In genomic region chr7:129348023-129348740, GRCh38 we compare ENCODE assay signal across 16 cellular contexts.
DNase-seq lines count a peak whose midpoint lies in the region; ATAC-seq and TF ChIP-seq lines count a peak whose summit lies in the region.
"Had no signal": no experiment of that assay in that cellular context is flagged by ENCODE, and none has a peak within 500 bp of the region (broad histone marks: within the 10 kb centered on the region; RNA-seq: fewer than 3 reads in every experiment).

No MANE protein-coding gene starts in this region.

- H3K4me1 Mint-ChIP-seq in stimulated activated memory B cell treated with anti-CD40 and anti-IgM and Interleukin-4, amounts not matched to agents 10 μg/mL and 1 μg/mL and 100 μg/mL, for 72 hours = peaks cover 9% of the 10 kb centered on the region

- no peak overlapping the region for H3K9ac ChIP-seq in colonic mucosa (ENCODE audit: low read depth in 2 of 2, low read length in 2 of 2)

- WGBS in psoas muscle, 3 donors = 58 to 83% (median 73%) methylated on average over 2 of the region's 2 CpGs
- WGBS in transverse colon (ENCODE audit: low coverage in 1 of 2), 2 donors = 51 to 62% methylated on average over 2 of the region's 2 CpGs
- 65% methylated on average over 2 of the region's 2 CpGs for WGBS in prostate gland

- no peak overlapping the region for H3K4me3 Mint-ChIP-seq in stimulated activated memory B cell treated with anti-CD40 and anti-IgM and Interleukin-4, amounts not matched to agents 10 μg/mL and 1 μg/mL and 100 μg/mL, for 72 hours
- H3K4me3 Mint-ChIP-seq: CD4-positive, alpha-beta memory T cell; GM23338; HFFc6 had no signal

- H3K9me3 Mint-ChIP-seq in stimulated activated memory B cell treated with anti-CD40 and anti-IgM and Interleukin-4, amounts not matched to agents 10 μg/mL and 1 μg/mL and 100 μg/mL, for 72 hours = no peaks in the 10 kb centered on the region
- H3K9me3 Mint-ChIP-seq: CD4-positive, alpha-beta memory T cell; GM23338; HFFc6 had no signal

- in situ Hi-C loops in transverse colon (cut with MboI; ENCODE audit: low pct_ligation_motif_present in 1 of 4, low pct_unique_long_range_greater_than_20kb in 1 of 4, low sequenced_read_pairs in 3 of 4) = no loop called here

- ATAC-seq in psoas muscle = no peak
- no peak for ATAC-seq in stimulated activated memory B cell treated with anti-CD40 and anti-IgM and Interleukin-4, amounts not matched to agents 10 μg/mL and 1 μg/mL and 100 μg/mL, for 72 hours
- ATAC-seq: GM23338 had no signal

- no peak overlapping the region for H3K27ac Mint-ChIP-seq in stimulated activated memory B cell treated with anti-CD40 and anti-IgM and Interleukin-4, amounts not matched to agents 10 μg/mL and 1 μg/mL and 100 μg/mL, for 72 hours
- H3K27ac Mint-ChIP-seq: CD4-positive, alpha-beta memory T cell; GM23338; HFFc6 had no signal

- intact Hi-C loops in colonic mucosa (cut with DNase I) = no loop called here
- intact Hi-C loops in psoas muscle (cut with DNase I) = loop anchor here (10.0 kb wide), 2 partner anchors 297 to 477 kb away; no protein-coding TSS in a partner anchor
- intact Hi-C loops in transverse colon (cut with DNase I; ENCODE audit: low total_unique reads) = no loop called here
- intact Hi-C loops in prostate gland (cut with DNase I) = no loop called here

- TF ChIP-seq POLR2A in transverse colon (IDR thresholded peaks at IDR 0.05) (no peak), prostate gland (IDR thresholded peaks at IDR 0.05) (no peak)

- H3K9me3 ChIP-seq in colonic mucosa = no peaks in the 10 kb centered on the region
- no peaks in the 10 kb centered on the region for H3K9me3 ChIP-seq in psoas muscle
- H3K9me3 ChIP-seq in transverse colon = no peaks in the 10 kb centered on the region
- no peaks in the 10 kb centered on the region for H3K9me3 ChIP-seq in prostate gland
- H3K9me3 ChIP-seq: HAP-1 had no signal

- H3K27ac ChIP-seq in colonic mucosa (peak overlapping the region; percentile 23), psoas muscle (peak overlapping the region; percentile 25), transverse colon (peak overlapping the region; percentile 28 to 63 (median 57)), prostate gland (no peak overlapping the region)

- H3K4me1 ChIP-seq in colonic mucosa = no peaks in the 10 kb centered on the region
- peaks cover 24% of the 10 kb centered on the region for H3K4me1 ChIP-seq in psoas muscle
- peaks cover 0 to 40% (median 17%) of the 10 kb centered on the region in 4 donors for H3K4me1 ChIP-seq in transverse colon
- no peaks in the 10 kb centered on the region for H3K4me1 ChIP-seq in prostate gland (replicated peaks)

- no peaks in the 10 kb centered on the region for H3K36me3 ChIP-seq in colonic mucosa
- no peaks in the 10 kb centered on the region for H3K36me3 ChIP-seq in psoas muscle (ENCODE audit: insufficient read depth in 1 of 2, low read depth in 1 of 2)
- H3K36me3 ChIP-seq in transverse colon = no peaks in the 10 kb centered on the region
- H3K36me3 ChIP-seq in prostate gland = no peaks in the 10 kb centered on the region
- H3K36me3 ChIP-seq in H7 (replicated peaks; ENCODE audit: control insufficient read depth, insufficient read depth, low read length) = no peaks in the 10 kb centered on the region
- H3K36me3 ChIP-seq: HAP-1 had no signal

- no peak for TF ChIP-seq EP300 in transverse colon (IDR thresholded peaks at IDR 0.05; ENCODE audit: low read depth)

- H3K27me3 ChIP-seq in colonic mucosa (no peaks in the 10 kb centered on the region), psoas muscle (ENCODE audit: insufficient read depth in 3 of 3, low read length in 2 of 3) (no peaks in the 10 kb centered on the region), transverse colon (no peaks in the 10 kb centered on the region), prostate gland (replicated peaks; ENCODE audit: insufficient read depth) (no peaks in the 10 kb centered on the region), H7 (ENCODE audit: control insufficient read depth, insufficient read depth, low read length) (no peaks in the 10 kb centered on the region)

- no peak overlapping the region for H3K4me3 ChIP-seq in colonic mucosa
- peak overlapping the region; percentile 1 for H3K4me3 ChIP-seq in psoas muscle
- H3K4me3 ChIP-seq in transverse colon = no peak overlapping the region
- H3K4me3 ChIP-seq in prostate gland = no peak overlapping the region
- H3K4me3 ChIP-seq in H7 (ENCODE audit: insufficient read depth, low read depth, low read length) = no peak overlapping the region
- H3K4me3 ChIP-seq: GM23338, HAP-1 had no signal

- DNase-seq in colonic mucosa (no peak), psoas muscle (no peak), transverse colon (no peak), prostate gland (ENCODE audit: low spot score) (no peak), H7 (no peak)
- DNase-seq: C1 segment of cervical spinal cord; Calu3; CD4-positive, alpha-beta memory T cell; COR-L47; DMS53; DMS79 treated with DMSO at 0.1 percent for 48 hours; GF-D8; HFFc6 had no signal

- no peaks in the 10 kb centered on the region for H3K36me3 Mint-ChIP-seq in stimulated activated memory B cell treated with anti-CD40 and anti-IgM and Interleukin-4, amounts not matched to agents 10 μg/mL and 1 μg/mL and 100 μg/mL, for 72 hours
- H3K36me3 Mint-ChIP-seq: CD4-positive, alpha-beta memory T cell had no signal

- no peaks in the 10 kb centered on the region for H3K27me3 Mint-ChIP-seq in stimulated activated memory B cell treated with anti-CD40 and anti-IgM and Interleukin-4, amounts not matched to agents 10 μg/mL and 1 μg/mL and 100 μg/mL, for 72 hours
- H3K27me3 Mint-ChIP-seq: CD4-positive, alpha-beta memory T cell had no signal

- TF ChIP-seq CTCF in colonic mucosa (IDR thresholded peaks at IDR 0.05) (no peak), psoas muscle (IDR thresholded peaks at IDR 0.05) (no peak), transverse colon (IDR thresholded peaks at IDR 0.05) (no peak), prostate gland (IDR thresholded peaks at IDR 0.05) (no peak)

Comparison
In these comparisons a context has a peak if more than half of its experiments do, and no peak if none do; other contexts are left out.
1. H3K27ac ChIP-seq: peak in colonic mucosa (single experiment), psoas muscle (single experiment) and transverse colon (4 of 4); none in prostate gland (0 of 2).
2. intact Hi-C loops: an anchor here in psoas muscle (10.0 kb wide); none called in colonic mucosa, transverse colon and prostate gland.